ENCODE assay signal across 8 cellular contexts in genomic region chr18:2655954-2656236, GRCh38. TPM values are rescaled to one million over a fixed set of nuclear protein-coding genes. Genes with fewer than 3 reads are reported as not detected.
DNase-seq lines count a peak whose midpoint lies in the region; ATAC-seq and TF ChIP-seq lines count a peak whose summit lies in the region.

No MANE protein-coding gene starts in this region.

- peak overlapping the region; percentile 92 to 97 for H3K9ac ChIP-seq in liver (ENCODE audit: low read depth in 1 of 2, low read length in 2 of 2)

- TF ChIP-seq CTCF in adrenal gland (IDR thresholded peaks at IDR 0.05) (no peak), liver (IDR thresholded peaks at IDR 0.05; ENCODE audit: low read depth, low read length, missing input control) (no peak), thyroid gland (IDR thresholded peaks at IDR 0.05) (no peak)

- ATAC-seq in HG03460 (IDR thresholded peaks at IDR 0.05; ENCODE audit: unreplicated experiment) (peak; percentile 20), HG03045 (IDR thresholded peaks at IDR 0.05; ENCODE audit: unreplicated experiment) (no peak)

- no peaks in the 10 kb centered on the region for H3K9me3 ChIP-seq in adrenal gland (replicated peaks in 1 of 3)
- no peaks in the 10 kb centered on the region for H3K9me3 ChIP-seq in liver (ENCODE audit: control insufficient read depth in 4 of 4, low read length in 3 of 4)
- no peaks in the 10 kb centered on the region for H3K9me3 ChIP-seq in thyroid gland

- TF ChIP-seq RAD21 in liver (IDR thresholded peaks at IDR 0.05): no peak

- peak overlapping the region; percentile 67 to 99 (median 90) for H3K4me3 ChIP-seq in adrenal gland
- peak overlapping the region; percentile 75 to 95 (median 92) for H3K4me3 ChIP-seq in liver (ENCODE audit: low read depth in 1 of 3, low read length in 3 of 3)
- H3K4me3 ChIP-seq in thyroid gland (replicated peaks in 1 of 3): peak overlapping the region; percentile 51 to 95 (median 84)

- no peaks in the 10 kb centered on the region for H3K27me3 ChIP-seq in adrenal gland
- H3K27me3 ChIP-seq in liver (ENCODE audit: control insufficient read depth in 4 of 4, insufficient read depth in 4 of 4, low read length in 3 of 4): no peaks in the 10 kb centered on the region
- H3K27me3 ChIP-seq in thyroid gland: no peaks in the 10 kb centered on the region

- 0% methylated on average over 11 to 37 of the region's 37 CpGs for WGBS in adrenal gland, 4 donors
- WGBS in liver: under 1% methylated on average over 37 of the region's 37 CpGs
- WGBS in thyroid gland, 2 donors: 0% methylated on average over 18 to 20 of the region's 37 CpGs

- H3K36me3 Mint-ChIP-seq in activated naive CD4-positive, alpha-beta T cell treated with anti-CD3 and anti-CD28 coated beads for 36 hours (ENCODE audit: low read depth): peaks cover 22% of the 10 kb centered on the region

- H3K27ac ChIP-seq in adrenal gland: peak overlapping the region; percentile 94 to 98 (median 96)
- H3K27ac ChIP-seq in liver (ENCODE audit: low read depth in 1 of 2, low read length in 2 of 2): peak overlapping the region; percentile 96 to 100
- peak overlapping the region; percentile 90 to 95 (median 95) for H3K27ac ChIP-seq in thyroid gland

- peak overlapping the region; percentile 93 for H3K4me3 Mint-ChIP-seq in activated naive CD4-positive, alpha-beta T cell treated with anti-CD3 and anti-CD28 coated beads for 36 hours

- TF ChIP-seq POLR2A in adrenal gland (IDR thresholded peaks at IDR 0.05) (no peak), thyroid gland (IDR thresholded peaks at IDR 0.05) (no peak)

- no peaks in the 10 kb centered on the region for H3K27me3 Mint-ChIP-seq in activated naive CD4-positive, alpha-beta T cell treated with anti-CD3 and anti-CD28 coated beads for 36 hours (ENCODE audit: low read depth)

- H3K4me1 ChIP-seq in adrenal gland (replicated peaks in 1 of 2) (peaks cover 17 to 40% of the 10 kb centered on the region in 2 donors), liver (ENCODE audit: control insufficient read depth in 4 of 4, insufficient read depth in 4 of 4, low read length in 3 of 4) (peaks cover 5 to 16% (median 10%) of the 10 kb centered on the region in 4 donors), thyroid gland (peaks cover 15 to 17% of the 10 kb centered on the region in 2 donors)

- peak overlapping the region; percentile 96 for H3K27ac Mint-ChIP-seq in activated naive CD4-positive, alpha-beta T cell treated with anti-CD3 and anti-CD28 coated beads for 36 hours

- CTCF ChIA-PET in activated naive CD4-positive, alpha-beta T cell treated with anti-CD3 and anti-CD28 coated beads for 36 hours (lab: Charles Lee): interaction anchor here (1.2 to 1.8 kb wide), 2 partner anchors 9 to 66 kb away, joined by 3 to 5 read pairs; no protein-coding TSS in a partner anchor

- no peak for DNase-seq in activated naive CD4-positive, alpha-beta T cell treated with anti-CD3 and anti-CD28 coated beads for 36 hours
- DNase-seq in activated naive CD4-positive, alpha-beta T cell treated with anti-CD3 and anti-CD28 coated beads, Interleukin-2, amount 50 U/mL, for 16 hours: no peak
- DNase-seq in adrenal gland (no peak), thyroid gland (no peak), OCI-M2 (lab: John Stamatoyannopoulos, UW; ENCODE audit: unreplicated experiment) (no peak)

- H3K36me3 ChIP-seq in adrenal gland (replicated peaks in 1 of 2): no peaks in the 10 kb centered on the region
- no peaks in the 10 kb centered on the region for H3K36me3 ChIP-seq in liver (ENCODE audit: control insufficient read depth in 4 of 4, insufficient read depth in 3 of 4, low read depth in 1 of 4, low read length in 3 of 4)
- H3K36me3 ChIP-seq in thyroid gland: no peaks in the 10 kb centered on the region

- intact Hi-C loops in activated naive CD4-positive, alpha-beta T cell treated with anti-CD3 and anti-CD28 coated beads for 36 hours (cut with micrococcal nuclease): loop anchor here (1.0 to 10.0 kb wide), 13 partner anchors 15 to 1844 kb away; partner anchors contain the start of genes LPIN2, METTL4, MYL12A and NDC80
- intact Hi-C loops in adrenal gland (cut with DNase I): loop anchor here in 1 of 2 donors (10.0 kb wide), 1 partner anchor 81 kb away; the partner anchor contains the start of genes METTL4 and NDC80
- intact Hi-C loops in thyroid gland (cut with DNase I): loop anchor here (10.0 kb wide), 1 partner anchor 81 kb away; the partner anchor contains the start of genes METTL4 and NDC80

- H3K4me1 Mint-ChIP-seq in activated naive CD4-positive, alpha-beta T cell treated with anti-CD3 and anti-CD28 coated beads for 36 hours (ENCODE audit: low read depth): peaks cover 36% of the 10 kb centered on the region

- H3K9me3 Mint-ChIP-seq in activated naive CD4-positive, alpha-beta T cell treated with anti-CD3 and anti-CD28 coated beads for 36 hours: no peaks in the 10 kb centered on the region

TF ChIP-seq in liver, 16 proteins besides CTCF, POLR2A, EP300 and RAD21:
- no peak for TF ChIP-seq ATF3 (IDR thresholded peaks at IDR 0.05)
- TF ChIP-seq FOXA1 (IDR thresholded peaks at IDR 0.05): no peak
- no peak for TF ChIP-seq NR2F2 (IDR thresholded peaks at IDR 0.05)
- TF ChIP-seq SP1 (IDR thresholded peaks at IDR 0.05): no peak
- TF ChIP-seq HNF4A (conservative IDR thresholded peaks at IDR 0.05): no peak
- TF ChIP-seq GABPA (IDR thresholded peaks at IDR 0.05 in 1 of 2, conservative IDR thresholded peaks at IDR 0.05 in 1 of 2): no peak
- no peak for TF ChIP-seq YY1 (IDR thresholded peaks at IDR 0.05)
- no peak for TF ChIP-seq MAX (IDR thresholded peaks at IDR 0.05)
- TF ChIP-seq REST (IDR thresholded peaks at IDR 0.05): no peak
- no peak for TF ChIP-seq JUND (IDR thresholded peaks at IDR 0.05)
- TF ChIP-seq TAF1 (conservative IDR thresholded peaks at IDR 0.05): no peak
- no peak for TF ChIP-seq FOXA2 (IDR thresholded peaks at IDR 0.05)
- no peak for TF ChIP-seq HNF4G (IDR thresholded peaks at IDR 0.05)
- no peak for TF ChIP-seq EGR1 (IDR thresholded peaks at IDR 0.05; ENCODE audit: low read depth in 2 of 2)
- no peak for TF ChIP-seq ZBTB33 (IDR thresholded peaks at IDR 0.05)

RNA-seq across cellular contexts. Expression of gene SMCHD1, which starts 0.4 kb away (rescaled TPM):
- total RNA-seq in activated naive CD4-positive, alpha-beta T cell treated with anti-CD3 and anti-CD28 coated beads for 36 hours: 10 to 100 TPM; 91.3 to 91.5 TPM
- total RNA-seq in adrenal gland: 10 to 100 TPM; 13.3 to 43.6 (median 25.1) TPM
- 10 to 100 TPM in 1 of 3 donors, 1 to 10 TPM in 2; 5.3 to 19.0 (median 7.2) TPM for polyA plus RNA-seq in adrenal gland
- total RNA-seq in liver: 10 to 100 TPM; 42.9 to 49.0 TPM
- polyA plus RNA-seq in liver: 1 to 10 TPM; 4.4 to 7.8 TPM
- 100 to 1,000 TPM in 1 of 4 donors, 10 to 100 TPM in 3; 70.7 to 125 (median 76.8) TPM for total RNA-seq in thyroid gland
